Comparison of ENCODE assay signal across 26 cellular contexts in the genomic region with DNA sequence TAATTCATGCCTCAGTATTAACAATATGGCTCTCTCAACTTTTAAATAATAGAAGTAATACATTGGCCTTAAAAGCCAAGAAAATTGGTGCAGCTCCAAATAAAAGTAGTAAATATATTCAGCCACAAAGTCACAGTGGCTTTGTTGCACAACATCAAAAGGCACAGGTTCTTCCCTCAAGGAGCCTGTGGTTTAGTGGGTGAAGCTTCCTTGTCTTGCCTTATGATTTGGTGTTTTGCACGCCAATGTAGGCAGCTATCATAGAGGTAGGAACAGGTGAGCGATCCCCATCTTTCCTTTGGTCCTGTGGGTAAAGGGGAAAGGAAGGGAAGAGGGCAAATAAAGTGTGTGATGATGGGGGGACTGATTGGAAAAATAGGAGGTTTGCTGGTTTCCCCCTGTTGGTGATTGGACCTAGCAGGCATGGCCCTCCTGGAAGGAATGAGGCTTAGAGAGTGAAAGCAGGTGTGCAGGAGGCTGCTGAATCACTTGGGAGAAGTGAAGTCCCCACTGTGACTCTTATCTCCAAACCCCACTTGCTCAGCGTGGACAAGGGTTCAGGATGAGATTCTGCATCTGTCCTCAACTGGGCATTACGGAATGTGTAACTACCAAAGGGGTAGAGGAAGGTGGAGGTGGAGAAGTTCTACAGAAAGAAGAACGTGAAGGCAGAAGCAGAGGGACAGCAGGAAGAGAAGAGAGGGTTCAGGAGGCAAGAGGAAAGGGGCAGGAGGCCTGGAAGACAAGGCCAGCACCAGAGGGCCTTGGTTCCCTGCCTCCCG. TPM values are rescaled to one million over a fixed set of nuclear protein-coding genes. Genes with fewer than 3 reads are reported as not detected.
DNase-seq lines count a peak whose midpoint lies in the region; ATAC-seq and TF ChIP-seq lines count a peak whose summit lies in the region.
"Had no signal": no experiment of that assay in that cellular context is flagged by ENCODE, and none has a peak within 500 bp of the region (broad histone marks: within the 10 kb centered on the region; RNA-seq: fewer than 3 reads in every experiment).

No MANE protein-coding gene starts in this region.

- H2BK120ac ChIP-seq in mesenchymal stem cell (ENCODE audit: low read depth, low read length) = no peak overlapping the region

- no peak overlapping the region for H2BK15ac ChIP-seq in mesenchymal stem cell (ENCODE audit: low read depth, poor library complexity, severe bottlenecking)

- H3K4ac ChIP-seq in mesenchymal stem cell (ENCODE audit: low read depth in 1 of 2, low read length in 2 of 2) = peak overlapping the region in 1 of 2 experiments; percentile 67

- peaks cover 41% of the 10 kb centered on the region for H3K4me1 Mint-ChIP-seq in activated CD4-positive, alpha-beta T cell treated with anti-CD3 and anti-CD28 coated beads, Interleukin-2, amount 10 ng/mL, durations not matched to agents 7 days and 5 days
- peaks cover 15% of the 10 kb centered on the region for H3K4me1 Mint-ChIP-seq in activated CD8-positive, alpha-beta T cell treated with anti-CD3 and anti-CD28 coated beads for 36 hours (ENCODE audit: low read depth)

- CTCF ChIA-PET in activated CD4-positive, alpha-beta T cell treated with anti-CD3 and anti-CD28 coated beads, Interleukin-2, amount 10 ng/mL, durations not matched to agents 7 days and 5 days (lab: Charles Lee) = no interaction called here
- CTCF ChIA-PET in activated CD8-positive, alpha-beta T cell treated with anti-CD3 and anti-CD28 coated beads for 36 hours (lab: Charles Lee) = no interaction called here

- no peak overlapping the region for H3K27ac ChIP-seq in mesenchymal stem cell (ENCODE audit: low read length, poor library complexity, severe bottlenecking)
- peak overlapping the region in 3 of 5 donors; percentile 46 to 69 (median 66) for H3K27ac ChIP-seq in stomach
- H3K27ac ChIP-seq in coronary artery = peak overlapping the region in 1 of 2 donors; percentile 20
- H3K27ac ChIP-seq: BLaER1 treated with 17β-estradiol and CSF1 and Interleukin-3, amounts not matched to agents 10 nM and 100 nM; epithelial cell of prostate had no signal

- ATAC-seq in activated CD8-positive, alpha-beta T cell treated with anti-CD3 and anti-CD28 coated beads for 36 hours = no peak
- ATAC-seq: left ventricle myocardium superior had no signal

- H3K27me3 Mint-ChIP-seq in activated CD4-positive, alpha-beta T cell treated with anti-CD3 and anti-CD28 coated beads, Interleukin-2, amount 10 ng/mL, durations not matched to agents 7 days and 5 days = peaks cover 5% of the 10 kb centered on the region
- H3K27me3 Mint-ChIP-seq in activated CD8-positive, alpha-beta T cell treated with anti-CD3 and anti-CD28 coated beads for 36 hours = no peaks in the 10 kb centered on the region

- H2BK12ac ChIP-seq in mesenchymal stem cell (ENCODE audit: low read length in 2 of 2) = peak overlapping the region in 1 of 2 experiments; percentile 76

- POLR2A ChIA-PET in activated CD4-positive, alpha-beta T cell treated with anti-CD3 and anti-CD28 coated beads, Interleukin-2, amount 10 ng/mL, durations not matched to agents 7 days and 5 days (lab: Charles Lee) = no interaction called here
- POLR2A ChIA-PET in activated CD8-positive, alpha-beta T cell treated with anti-CD3 and anti-CD28 coated beads for 36 hours (lab: Charles Lee) = interaction anchor here (0.6 kb wide), 1 partner anchor 84 kb away, joined by 3 read pairs; no protein-coding TSS in a partner anchor

- H3K9ac ChIP-seq in mesenchymal stem cell (ENCODE audit: low read length) = no peak overlapping the region
- H3K9ac ChIP-seq: BLaER1 treated with 17β-estradiol and CSF1 and Interleukin-3, amounts not matched to agents 10 nM and 100 nM had no signal

- no peak overlapping the region for H2BK5ac ChIP-seq in mesenchymal stem cell (ENCODE audit: low read depth, low read length, poor library complexity, severe bottlenecking)

- H3K27me3 ChIP-seq in mesenchymal stem cell (ENCODE audit: control insufficient read depth in 1 of 2, insufficient read depth in 1 of 2, low read length in 2 of 2) (peaks cover 0 to 5% of the 10 kb centered on the region in 2 experiments), stomach (no peaks in the 10 kb centered on the region)
- H3K27me3 ChIP-seq: BLaER1 treated with 17β-estradiol and CSF1 and Interleukin-3, amounts not matched to agents 10 nM and 100 nM had no signal

- 89% methylated on average over 6 of the region's 6 CpGs for WGBS in mesenchymal stem cell
- WGBS in stomach, 5 donors = 80 to 89% (median 84%) methylated on average over 6 of the region's 6 CpGs

- peaks cover 5% of the 10 kb centered on the region for H3K36me3 Mint-ChIP-seq in activated CD4-positive, alpha-beta T cell treated with anti-CD3 and anti-CD28 coated beads, Interleukin-2, amount 10 ng/mL, durations not matched to agents 7 days and 5 days (ENCODE audit: low read depth)
- no peaks in the 10 kb centered on the region for H3K36me3 Mint-ChIP-seq in activated CD8-positive, alpha-beta T cell treated with anti-CD3 and anti-CD28 coated beads for 36 hours (ENCODE audit: low read depth)

- intact Hi-C loops in activated CD8-positive, alpha-beta T cell treated with anti-CD3 and anti-CD28 coated beads for 36 hours (cut with micrococcal nuclease) = no loop called here
- intact Hi-C loops in stomach (cut with DNase I; ENCODE audit: low total_unique reads) = no loop called here

- no peak overlapping the region for H3K4me2 ChIP-seq in mesenchymal stem cell (ENCODE audit: low read length, poor library complexity, severe bottlenecking)

- no peak overlapping the region for H2AK5ac ChIP-seq in mesenchymal stem cell (ENCODE audit: low read length, severe bottlenecking)

- peak overlapping the region; percentile 88 for H3K27ac Mint-ChIP-seq in activated CD4-positive, alpha-beta T cell treated with anti-CD3 and anti-CD28 coated beads, Interleukin-2, amount 10 ng/mL, durations not matched to agents 7 days and 5 days
- H3K27ac Mint-ChIP-seq in activated CD8-positive, alpha-beta T cell treated with anti-CD3 and anti-CD28 coated beads for 36 hours = peak overlapping the region; percentile 31

- peak overlapping the region in 1 of 2 experiments; percentile 68 for H3K18ac ChIP-seq in mesenchymal stem cell (ENCODE audit: low read depth in 1 of 2, low read length in 2 of 2)

- H3K36me3 ChIP-seq in mesenchymal stem cell (ENCODE audit: control insufficient read depth in 1 of 2, insufficient read depth in 2 of 2, low read depth in 1 of 2, low read length in 2 of 2) (no peaks in the 10 kb centered on the region), stomach (no peaks in the 10 kb centered on the region)
- H3K36me3 ChIP-seq: BLaER1 treated with 17β-estradiol and CSF1 and Interleukin-3, amounts not matched to agents 10 nM and 100 nM; HAP-1 had no signal

- H3K4me1 ChIP-seq in mesenchymal stem cell (ENCODE audit: control insufficient read depth, insufficient read depth, low read depth, low read length) (no peaks in the 10 kb centered on the region), stomach (peaks cover 0 to 39% (median 14%) of the 10 kb centered on the region in 4 donors)
- H3K4me1 ChIP-seq: HAP-1 had no signal

- no peak for DNase-seq in activated CD4-positive, alpha-beta T cell treated with anti-CD3 and anti-CD28 coated beads, Interleukin-2, amount 10 ng/mL, durations not matched to agents 7 days and 5 days
- DNase-seq in activated CD4-positive, alpha-beta T cell treated with anti-CD3 and anti-CD28 coated beads for 1 hour = no peak
- no peak for DNase-seq in activated CD8-positive, alpha-beta T cell treated with anti-CD3 and anti-CD28 coated beads for 36 hours
- DNase-seq in mesenchymal stem cell (no peak), stomach (no peak), SW480 (ENCODE audit: low spot score) (no peak), coronary artery (ENCODE audit: low spot score) (no peak), NCI-H1105 (lab: John Stamatoyannopoulos, UW) (no peak)
- DNase-seq: activated effector memory CD4-positive, alpha-beta T cell treated with anti-CD3 and anti-CD28 coated beads, Interleukin-2, amount 50 U/mL, for 16 hours; central memory CD4-positive, alpha-beta T cell; Kasumi-1; left ventricle myocardium superior; NCI-H1436 treated with DMSO at 0.1 percent for 48 hours; NCI-H82; occipital lobe; retina; stimulated activated CD4-positive, alpha-beta T cell treated with anti-CD3 and anti-CD28 coated beads, Interleukin-4, amount 100 ng/mL, for 4 hours; T-helper 9 cell had no signal

- no peak for TF ChIP-seq POLR2A in stomach (IDR thresholded peaks at IDR 0.05)

- H4K8ac ChIP-seq in mesenchymal stem cell (ENCODE audit: low read length) = peak overlapping the region; percentile 78

- H2AFZ ChIP-seq in mesenchymal stem cell (ENCODE audit: low read depth, low read length) = no peak overlapping the region

- peak overlapping the region in 1 of 2 experiments; percentile 11 for H3K14ac ChIP-seq in mesenchymal stem cell (ENCODE audit: low read length in 2 of 2)

- peak overlapping the region; percentile 54 for H4K91ac ChIP-seq in mesenchymal stem cell (ENCODE audit: low read length)

- H3K9me3 ChIP-seq in mesenchymal stem cell (ENCODE audit: control insufficient read depth, low read length) (no peaks in the 10 kb centered on the region), stomach (no peaks in the 10 kb centered on the region)
- H3K9me3 ChIP-seq: HAP-1 had no signal

- H3K79me1 ChIP-seq in mesenchymal stem cell (replicated peaks; ENCODE audit: low read length, poor library complexity, severe bottlenecking) = no peaks in the 10 kb centered on the region

- no peak overlapping the region for H3K4me3 ChIP-seq in mesenchymal stem cell (ENCODE audit: insufficient read depth in 1 of 2, low read depth in 1 of 2, low read length in 2 of 2)
- no peak overlapping the region for H3K4me3 ChIP-seq in stomach
- no peak overlapping the region for H3K4me3 ChIP-seq in coronary artery
- H3K4me3 ChIP-seq: BLaER1 treated with 17β-estradiol and CSF1 and Interleukin-3, amounts not matched to agents 10 nM and 100 nM; HAP-1 had no signal

- H3K23ac ChIP-seq in mesenchymal stem cell (ENCODE audit: low read length in 2 of 2) = peak overlapping the region in 1 of 2 experiments; percentile 40

- no peak for TF ChIP-seq CTCF in activated CD8-positive, alpha-beta T cell treated with anti-CD3 and anti-CD28 coated beads for 36 hours (IDR thresholded peaks at IDR 0.05)
- TF ChIP-seq CTCF in stomach (IDR thresholded peaks at IDR 0.05) (no peak), coronary artery (IDR thresholded peaks at IDR 0.05) (no peak)

- peak overlapping the region; percentile 38 for H3K4me3 Mint-ChIP-seq in activated CD4-positive, alpha-beta T cell treated with anti-CD3 and anti-CD28 coated beads, Interleukin-2, amount 10 ng/mL, durations not matched to agents 7 days and 5 days
- no peak overlapping the region for H3K4me3 Mint-ChIP-seq in activated CD8-positive, alpha-beta T cell treated with anti-CD3 and anti-CD28 coated beads for 36 hours

- TF ChIP-seq EP300 in stomach (IDR thresholded peaks at IDR 0.05) = no peak

- H3K9me3 Mint-ChIP-seq in activated CD4-positive, alpha-beta T cell treated with anti-CD3 and anti-CD28 coated beads, Interleukin-2, amount 10 ng/mL, durations not matched to agents 7 days and 5 days = peaks cover 3% of the 10 kb centered on the region
- H3K9me3 Mint-ChIP-seq in activated CD8-positive, alpha-beta T cell treated with anti-CD3 and anti-CD28 coated beads for 36 hours = no peaks in the 10 kb centered on the region

RNA-seq across cellular contexts. Expression of a gene that starts 20.1 kb away (rescaled TPM):
- not detected for total RNA-seq in activated CD4-positive, alpha-beta T cell treated with anti-CD3 and anti-CD28 coated beads, Interleukin-2, amount 10 ng/mL, durations not matched to agents 7 days and 5 days
- not detected for total RNA-seq in activated CD8-positive, alpha-beta T cell treated with anti-CD3 and anti-CD28 coated beads for 36 hours
- not detected for polyA plus RNA-seq in mesenchymal stem cell (2013, experiment 1 of 2)
- polyA plus RNA-seq in mesenchymal stem cell (2013, experiment 2 of 2) = not detected
- total RNA-seq in stomach = not detected
- not detected for polyA plus RNA-seq in stomach
- total RNA-seq: G401, HT-29, left ventricle myocardium superior, mononuclear cell, occipital lobe, subcutaneous adipose tissue, urinary bladder had no signal
- polyA plus RNA-seq: urinary bladder had no signal
